ENCODE assay signal across 1 cellular context in the genomic region with DNA sequence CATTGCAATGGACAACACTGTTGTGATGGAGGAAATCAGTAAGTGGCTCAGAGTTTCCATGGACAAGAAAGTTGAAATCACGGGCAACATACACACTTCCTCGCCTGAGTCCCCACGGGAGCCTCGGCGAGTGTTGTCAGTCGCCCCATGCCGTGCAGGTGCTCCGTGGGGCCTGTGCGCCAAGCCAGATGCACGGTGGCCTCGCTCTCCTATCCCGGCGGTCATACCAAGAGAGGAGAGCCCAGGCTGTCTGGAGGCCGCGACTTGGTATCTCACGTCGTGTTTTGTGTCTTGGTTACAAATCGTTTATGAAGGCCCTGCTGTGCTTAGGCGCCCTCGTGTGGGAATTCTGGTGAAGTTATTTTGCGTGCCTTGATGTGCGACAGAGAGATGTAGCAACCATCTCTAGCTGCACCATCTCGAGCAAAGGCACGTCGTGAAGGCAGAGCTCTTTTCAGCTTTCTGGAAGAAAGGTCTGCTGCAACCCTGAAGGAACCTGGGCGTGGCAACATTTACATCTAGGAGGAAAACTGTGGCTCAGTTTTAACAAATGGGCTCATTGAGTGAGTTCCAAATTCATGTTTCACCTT.
TF ChIP-seq lines count a peak whose summit lies in the region.

No MANE protein-coding gene starts in this region.

TF ChIP-seq in GM23338, 12 proteins besides CTCF, POLR2A, EP300 and RAD21 (continued from another document):
- TF ChIP-seq ZNF462 (CRISPR knock-in tag; IDR thresholded peaks at IDR 0.05) (no peak), STAT1 (IDR thresholded peaks at IDR 0.05; ENCODE audit: unreplicated experiment) (no peak), NANOG (IDR thresholded peaks at IDR 0.05; ENCODE audit: borderline replicate concordance) (no peak), ZNF331 (CRISPR knock-in tag; IDR thresholded peaks at IDR 0.05; ENCODE audit: low read depth) (no peak), EZH2phosphoT487 (IDR thresholded peaks at IDR 0.05; ENCODE audit: unreplicated experiment) (no peak), CREB1 (CRISPR knock-in tag; IDR thresholded peaks at IDR 0.05; ENCODE audit: low read depth) (no peak)
- TF ChIP-seq, protein P1, sequence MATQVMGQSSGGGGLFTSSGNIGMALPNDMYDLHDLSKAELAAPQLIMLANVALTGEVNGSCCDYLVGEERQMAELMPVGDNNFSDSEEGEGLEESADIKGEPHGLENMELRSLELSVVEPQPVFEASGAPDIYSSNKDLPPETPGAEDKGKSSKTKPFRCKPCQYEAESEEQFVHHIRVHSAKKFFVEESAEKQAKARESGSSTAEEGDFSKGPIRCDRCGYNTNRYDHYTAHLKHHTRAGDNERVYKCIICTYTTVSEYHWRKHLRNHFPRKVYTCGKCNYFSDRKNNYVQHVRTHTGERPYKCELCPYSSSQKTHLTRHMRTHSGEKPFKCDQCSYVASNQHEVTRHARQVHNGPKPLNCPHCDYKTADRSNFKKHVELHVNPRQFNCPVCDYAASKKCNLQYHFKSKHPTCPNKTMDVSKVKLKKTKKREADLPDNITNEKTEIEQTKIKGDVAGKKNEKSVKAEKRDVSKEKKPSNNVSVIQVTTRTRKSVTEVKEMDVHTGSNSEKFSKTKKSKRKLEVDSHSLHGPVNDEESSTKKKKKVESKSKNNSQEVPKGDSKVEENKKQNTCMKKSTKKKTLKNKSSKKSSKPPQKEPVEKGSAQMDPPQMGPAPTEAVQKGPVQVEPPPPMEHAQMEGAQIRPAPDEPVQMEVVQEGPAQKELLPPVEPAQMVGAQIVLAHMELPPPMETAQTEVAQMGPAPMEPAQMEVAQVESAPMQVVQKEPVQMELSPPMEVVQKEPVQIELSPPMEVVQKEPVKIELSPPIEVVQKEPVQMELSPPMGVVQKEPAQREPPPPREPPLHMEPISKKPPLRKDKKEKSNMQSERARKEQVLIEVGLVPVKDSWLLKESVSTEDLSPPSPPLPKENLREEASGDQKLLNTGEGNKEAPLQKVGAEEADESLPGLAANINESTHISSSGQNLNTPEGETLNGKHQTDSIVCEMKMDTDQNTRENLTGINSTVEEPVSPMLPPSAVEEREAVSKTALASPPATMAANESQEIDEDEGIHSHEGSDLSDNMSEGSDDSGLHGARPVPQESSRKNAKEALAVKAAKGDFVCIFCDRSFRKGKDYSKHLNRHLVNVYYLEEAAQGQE (IDR thresholded peaks at IDR 0.05; ENCODE audit: unreplicated experiment): no peak
TF ChIP-seq in GM23338: peak in this region for 0.
